In the genomic region with DNA sequence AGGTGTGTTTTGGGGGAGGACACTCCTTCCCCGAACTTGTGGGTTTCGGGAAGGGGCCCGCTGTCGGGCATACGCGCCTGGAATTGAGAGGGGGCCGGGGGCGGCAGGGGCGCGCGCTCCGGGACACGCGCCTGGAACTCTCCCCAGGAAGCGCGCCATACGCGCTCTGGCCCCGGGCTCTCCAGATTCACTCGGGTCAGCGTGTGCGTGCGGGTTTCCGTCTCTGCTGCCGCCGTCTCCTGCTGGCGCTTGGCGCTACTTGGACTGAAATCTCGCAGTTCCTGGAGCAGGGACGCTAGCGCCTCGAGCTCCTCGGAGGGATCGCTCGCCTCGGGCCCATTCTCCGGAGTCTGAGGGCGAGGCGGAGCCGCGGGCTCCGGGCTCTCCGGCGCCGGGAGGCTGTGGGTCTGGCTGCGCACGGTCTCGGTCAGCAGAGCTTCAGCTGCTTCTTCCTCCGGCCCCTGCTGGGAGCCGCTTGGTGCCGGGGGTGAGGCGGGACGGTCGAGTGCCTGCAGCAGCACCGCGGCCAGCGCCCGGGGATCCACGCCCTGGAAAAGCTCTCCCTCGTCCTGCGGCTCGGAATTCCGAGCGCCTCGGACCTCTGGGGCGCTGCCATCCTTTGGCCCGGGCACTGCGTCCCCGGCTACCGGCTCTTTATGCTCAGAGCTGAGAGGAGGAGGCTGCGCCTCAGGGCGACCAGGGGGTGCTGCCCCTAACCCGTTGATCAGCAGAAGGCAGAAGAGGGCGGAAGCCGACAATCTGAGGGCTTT, we compare ENCODE assay signal across 9 cellular contexts. TPM values are rescaled to one million over a fixed set of nuclear protein-coding genes. Genes with fewer than 3 reads are reported as not detected.
DNase-seq lines count a peak whose midpoint lies in the region; ATAC-seq, FAIRE-seq and TF ChIP-seq lines count a peak whose summit lies in the region.
"Had no signal": no experiment of that assay in that cellular context is flagged by ENCODE, and none has a peak within 500 bp of the region (broad histone marks: within the 10 kb centered on the region; RNA-seq: fewer than 3 reads in every experiment).

No MANE protein-coding gene starts in this region.

- H3K9me3 ChIP-seq in Loucy (ENCODE audit: insufficient read depth, low read depth, low read length) = no peaks in the 10 kb centered on the region

- 0 out of 2 replicates have a peak, but pooled peaks cover 3% of the 10 kb centered on the region for H3F3A ChIP-seq in Loucy (ENCODE audit: low read depth)

- TF ChIP-seq POLR2A in H54 (IDR thresholded peaks at IDR 0.05; ENCODE audit: low read depth, low read length) = no peak

- peaks cover 65% of the 10 kb centered on the region for H3K27me3 Mint-ChIP-seq in central memory CD8-positive, alpha-beta T cell

- TF ChIP-seq CTCF in Loucy (conservative IDR thresholded peaks at IDR 0.05; ENCODE audit: low read length) = no peak

- no peak overlapping the region for H3K9ac ChIP-seq in Loucy (ENCODE audit: low read depth, low read length, poor library complexity, severe bottlenecking)

- H3K36me3 ChIP-seq in Loucy (ENCODE audit: insufficient read depth, low read length) = no peaks in the 10 kb centered on the region

- in situ Hi-C loops in Caki2 (cut with HindIII; ENCODE audit: low pct_unique_long_range_greater_than_20kb, low sequenced_read_pairs) = no loop called here

- 0 out of 2 replicates have a peak, but pooled peaks cover 6% of the 10 kb centered on the region for H3K79me2 ChIP-seq in Loucy (ENCODE audit: insufficient read depth, low read length)

- H3K4me3 Mint-ChIP-seq in central memory CD8-positive, alpha-beta T cell = peak overlapping the region; percentile 78

- H3K36me3 Mint-ChIP-seq in central memory CD8-positive, alpha-beta T cell (ENCODE audit: insufficient read depth) = peaks cover 21% of the 10 kb centered on the region

- DNase-seq in Caki2 (ENCODE audit: low read depth) (peak; percentile 69), lung microvascular endothelial cell (ENCODE audit: low read depth in 2 of 2) (peak; percentile 64 to 76), HPDE6-E6E7 (ENCODE audit: extremely low spot score) (no peak), H54 (ENCODE audit: insufficient read length, low spot score) (no peak), T-helper 9 cell (no peak)
- DNase-seq in central memory CD8-positive, alpha-beta T cell (ENCODE audit: low spot score in 2 of 2) = no peak

- H4K20me1 ChIP-seq in Loucy (ENCODE audit: insufficient read depth, low read length, poor library complexity, severe bottlenecking) = peaks cover 16% of the 10 kb centered on the region

- no peaks in the 10 kb centered on the region for H3K9me2 ChIP-seq in Loucy (replicated peaks; ENCODE audit: low read depth, low read length)

- FAIRE-seq in H54 (lab: Jason Lieb, UNC) = no peak

- peaks cover 18% of the 10 kb centered on the region for H3K4me1 ChIP-seq in Loucy (ENCODE audit: insufficient read depth, low read length, poor library complexity, severe bottlenecking)

- no peak overlapping the region for H3K27ac Mint-ChIP-seq in central memory CD8-positive, alpha-beta T cell (ENCODE audit: low read depth)

- H3K4me3 ChIP-seq in Loucy (ENCODE audit: low read length, poor library complexity, severe bottlenecking) = peak overlapping the region; percentile 76

- H2AFZ ChIP-seq in Loucy (ENCODE audit: low read length) = no peak overlapping the region

- no peak for ATAC-seq in central memory CD8-positive, alpha-beta T cell (replicated peaks; ENCODE audit: extremely low read depth, poor library complexity, severe bottlenecking)
- no peak for ATAC-seq in HG02610 (IDR thresholded peaks at IDR 0.05; ENCODE audit: unreplicated experiment)

- no peaks in the 10 kb centered on the region for H3K9me3 Mint-ChIP-seq in central memory CD8-positive, alpha-beta T cell

- peak overlapping the region; percentile 44 for H3K4me2 ChIP-seq in Loucy (ENCODE audit: low read depth, low read length, poor library complexity, severe bottlenecking)

- no peaks in the 10 kb centered on the region for H3K27me3 ChIP-seq in Loucy (ENCODE audit: insufficient read depth, low read length, poor library complexity, severe bottlenecking)

- H3K4me1 Mint-ChIP-seq in central memory CD8-positive, alpha-beta T cell = peaks cover 21% of the 10 kb centered on the region

RNA-seq across cellular contexts. Expression of gene VGF, which starts 1.1 kb away (rescaled TPM):
- total RNA-seq in Caki2 (2014; rRNA removed; shearing (Covaris generic); ENCODE audit: low replicate concordance) = 0.14 and 0.74 TPM in 2 replicates
- not detected in 2 replicates for total RNA-seq in lung microvascular endothelial cell

RNA-seq across cellular contexts. Expression of gene AP1S1, which starts 10.0 kb away (rescaled TPM):
- total RNA-seq in Caki2 (2014; rRNA removed; shearing (Covaris generic); ENCODE audit: low replicate concordance) = 296 and 312 TPM in 2 replicates
- total RNA-seq in lung microvascular endothelial cell = 110 and 155 TPM in 2 replicates

RNA-seq across cellular contexts. Expression of gene NAT16, which starts 15.8 kb away (rescaled TPM):
- not detected in 2 replicates for total RNA-seq in Caki2 (2014; rRNA removed; shearing (Covaris generic); ENCODE audit: low replicate concordance)
- total RNA-seq in lung microvascular endothelial cell = not detected in 2 replicates
- total RNA-seq: T-helper 1 cell treated with Interleukin-12 subunit alpha and Interleukin-12 subunit beta and Interleukin-4 antibody, amounts not matched to agents 30 ng/mL and 1 ng/mL, for 36 hours had no signal

RNA-seq across cellular contexts. Expression of gene MOGAT3, which starts 36.6 kb away (rescaled TPM):
- not detected in 2 replicates for total RNA-seq in Caki2 (2014; rRNA removed; shearing (Covaris generic); ENCODE audit: low replicate concordance)
- not detected in 2 replicates for total RNA-seq in lung microvascular endothelial cell
- total RNA-seq: T-helper 1 cell treated with Interleukin-12 subunit alpha and Interleukin-12 subunit beta and Interleukin-4 antibody, amounts not matched to agents 30 ng/mL and 1 ng/mL, for 36 hours had no signal

RNA-seq across cellular contexts. Expression of gene SERPINE1, which starts 37.4 kb away (rescaled TPM):
- total RNA-seq in Caki2 (2014; rRNA removed; shearing (Covaris generic); ENCODE audit: low replicate concordance) = 36.7 and 42.4 TPM in 2 replicates
- total RNA-seq in lung microvascular endothelial cell = 68.3 and 170 TPM in 2 replicates
- total RNA-seq: T-helper 1 cell treated with Interleukin-12 subunit alpha and Interleukin-12 subunit beta and Interleukin-4 antibody, amounts not matched to agents 30 ng/mL and 1 ng/mL, for 36 hours had no signal

Comparison
In these comparisons a context has a peak if more than half of its experiments do, and no peak if none do; other contexts are left out.
1. DNase-seq: peak in Caki2 (single experiment) and lung microvascular endothelial cell (2 of 2); none in central memory CD8-positive, alpha-beta T cell (0 of 2), HPDE6-E6E7 (single experiment), H54 (single experiment) and T-helper 9 cell (single experiment).